Comparison of ENCODE assay signal across 13 cellular contexts in genomic region chr6:113405326-113406050, GRCh38.
A peak's percentile ranks its signal among the peaks of the same experiment; 100 is the strongest.
DNase-seq lines count a peak whose midpoint lies in the region; ATAC-seq lines count a peak whose summit lies in the region.
"Had no signal": no experiment of that assay in that cellular context is flagged by ENCODE, and none has a peak within 500 bp of the region (broad histone marks: within the 10 kb centered on the region; RNA-seq: fewer than 3 reads in every experiment).

No MANE protein-coding gene starts in this region.

- peaks cover 2% of the 10 kb centered on the region for H3K27me3 Mint-ChIP-seq in activated CD4-positive, alpha-beta T cell treated with anti-CD3 and anti-CD28 coated beads for 36 hours
- H3K27me3 Mint-ChIP-seq: CD4-positive, alpha-beta T cell had no signal

- intact Hi-C loops in activated CD4-positive, alpha-beta T cell treated with anti-CD3 and anti-CD28 coated beads for 36 hours (cut with DNase I, micrococcal nuclease) = no loop called here

- CTCF ChIA-PET in activated CD4-positive, alpha-beta T cell treated with anti-CD3 and anti-CD28 coated beads for 36 hours (lab: Charles Lee) = no interaction called here

- H3K4me3 Mint-ChIP-seq in activated CD4-positive, alpha-beta T cell treated with anti-CD3 and anti-CD28 coated beads for 36 hours = no peak overlapping the region
- H3K4me3 Mint-ChIP-seq: CD4-positive, alpha-beta T cell; H9 had no signal

- ATAC-seq in activated CD4-positive, alpha-beta T cell treated with anti-CD3 and anti-CD28 coated beads for 36 hours = no peak

- H3K9me3 Mint-ChIP-seq in activated CD4-positive, alpha-beta T cell treated with anti-CD3 and anti-CD28 coated beads for 36 hours (ENCODE audit: low read depth) = no peaks in the 10 kb centered on the region
- H3K9me3 Mint-ChIP-seq: H9 had no signal

- no peak overlapping the region for H3K27ac Mint-ChIP-seq in activated CD4-positive, alpha-beta T cell treated with anti-CD3 and anti-CD28 coated beads for 36 hours
- H3K27ac Mint-ChIP-seq: CD4-positive, alpha-beta T cell had no signal

- DNase-seq in AG08395 (ENCODE audit: low spot score) (peak; percentile 14), GM04504 (ENCODE audit: low read depth) (peak; percentile 58), NCI-H774 (lab: John Stamatoyannopoulos, UW) (peak; percentile 77), fibroblast of gingiva (ENCODE audit: low read depth) (peak; percentile 71), NCI-H510A treated with DMSO at 0.1 percent for 48 hours (lab: John Stamatoyannopoulos, UW) (no peak), hippocampal formation (lab: John Stamatoyannopoulos, UW) (no peak), NCI-H526 treated with DMSO at 0.1 percent for 48 hours (lab: John Stamatoyannopoulos, UW) (no peak)
- no peak for DNase-seq in activated CD4-positive, alpha-beta T cell treated with anti-CD3 and anti-CD28 coated beads for 36 hours
- DNase-seq: CD4-positive, alpha-beta T cell; H9; Kasumi-1; NCI-H2081 treated with DMSO at 0.1 percent for 48 hours; RPMI8226 had no signal

- no peaks in the 10 kb centered on the region for H3K36me3 Mint-ChIP-seq in activated CD4-positive, alpha-beta T cell treated with anti-CD3 and anti-CD28 coated beads for 36 hours (ENCODE audit: low read depth)

- POLR2A ChIA-PET in activated CD4-positive, alpha-beta T cell treated with anti-CD3 and anti-CD28 coated beads for 36 hours (lab: Charles Lee) = no interaction called here

- H3K4me1 Mint-ChIP-seq in activated CD4-positive, alpha-beta T cell treated with anti-CD3 and anti-CD28 coated beads for 36 hours = no peaks in the 10 kb centered on the region

Comparison
In these comparisons a context has a peak if more than half of its experiments do, and no peak if none do; other contexts are left out.
1. DNase-seq: peak in AG08395 (single experiment), GM04504 (single experiment), NCI-H774 (single experiment) and fibroblast of gingiva (single experiment); none in NCI-H510A treated with DMSO at 0.1 percent for 48 hours (single experiment), activated CD4-positive, alpha-beta T cell treated with anti-CD3 and anti-CD28 coated beads for 36 hours (single experiment), hippocampal formation (0 of 2) and NCI-H526 treated with DMSO at 0.1 percent for 48 hours (single experiment).